Comparison of ENCODE assay signal across 8 cellular contexts in genomic region chr4:48341776-48342558, GRCh38. TPM values are rescaled to one million over a fixed set of nuclear protein-coding genes. Genes with fewer than 3 reads are reported as not detected.
DNase-seq lines count a peak whose midpoint lies in the region; ATAC-seq and TF ChIP-seq lines count a peak whose summit lies in the region.

No MANE protein-coding gene starts in this region.

- TF ChIP-seq POLR2A in vagina (IDR thresholded peaks at IDR 0.05) = no peak

- CTCF ChIA-PET in RWPE1 (lab: Yijun Ruan, JAX) = no interaction called here

- no peaks in the 10 kb centered on the region for H3K36me3 ChIP-seq in heart right ventricle
- H3K36me3 ChIP-seq in vagina = no peaks in the 10 kb centered on the region

- no peaks in the 10 kb centered on the region for H3K27me3 Mint-ChIP-seq in activated naive CD8-positive, alpha-beta T cell treated with anti-CD3 and anti-CD28 coated beads, Interleukin-2, amount 10 ng/mL, durations not matched to agents 7 days and 5 days

- no peak for TF ChIP-seq CTCF in RWPE1 (conservative IDR thresholded peaks at IDR 0.05; ENCODE audit: low read depth)
- no peak for TF ChIP-seq CTCF in heart right ventricle (IDR thresholded peaks at IDR 0.05)
- no peak for TF ChIP-seq CTCF in vagina (IDR thresholded peaks at IDR 0.05)

- intact Hi-C loops in heart right ventricle (cut with DNase I) = loop anchor here in 1 of 10 donors (5.0 kb wide), 1 partner anchor 490 kb away; the partner anchor contains the start of gene OCIAD1
- intact Hi-C loops in posterior cingulate gyrus (cut with DNase I) = loop anchor here (10.0 kb wide), 3 partner anchors 293 to 623 kb away; no protein-coding TSS in a partner anchor
- intact Hi-C loops in vagina (cut with DNase I) = no loop called here

- DNase-seq in AG20443 (ENCODE audit: low spot score) (peak; percentile 54), RWPE1 (ENCODE audit: low spot score) (peak; percentile 21), heart right ventricle (peak; percentile 48 to 63), posterior cingulate gyrus (peak; percentile 18 to 93 (median 48)), vagina (ENCODE audit: extremely low spot score in 2 of 2) (peak in 1 of 2 donors; percentile 91)
- no peak for DNase-seq in activated naive CD8-positive, alpha-beta T cell treated with anti-CD3 and anti-CD28 coated beads, Interleukin-2, amount 10 ng/mL, durations not matched to agents 7 days and 5 days

- no peaks in the 10 kb centered on the region for H3K9me3 ChIP-seq in heart right ventricle
- no peaks in the 10 kb centered on the region for H3K9me3 ChIP-seq in vagina

- H3K27me3 ChIP-seq in heart right ventricle (no peaks in the 10 kb centered on the region), vagina (no peaks in the 10 kb centered on the region)

- POLR2A ChIA-PET in RWPE1 (lab: Yijun Ruan, JAX; ENCODE audit: low non-redundant PET) = interaction anchor here (0.6 to 1.2 kb wide), 4 partner anchors 33 to 43 kb away, joined by 3 to 4 read pairs (median 3); no protein-coding TSS in a partner anchor
- POLR2A ChIA-PET in activated naive CD8-positive, alpha-beta T cell treated with anti-CD3 and anti-CD28 coated beads, Interleukin-2, amount 10 ng/mL, durations not matched to agents 7 days and 5 days (lab: Charles Lee) = interaction anchor here (0.6 to 1.9 kb wide), 9 partner anchors 14 to 438 kb away, joined by 3 to 7 read pairs (median 4); partner anchors contain the start of gene FRYL

- 0 to 1% methylated on average over 39 to 63 of the region's 63 CpGs for WGBS in heart right ventricle, 2 donors

- H3K27ac Mint-ChIP-seq in activated naive CD8-positive, alpha-beta T cell treated with anti-CD3 and anti-CD28 coated beads, Interleukin-2, amount 10 ng/mL, durations not matched to agents 7 days and 5 days = peak overlapping the region; percentile 97

- H3K4me1 ChIP-seq in heart right ventricle (peaks cover 0 to 66% (median 45%) of the 10 kb centered on the region in 9 donors), vagina (peaks cover 59% of the 10 kb centered on the region)

- ATAC-seq in GM18909 (IDR thresholded peaks at IDR 0.05; ENCODE audit: poor library complexity, unreplicated experiment) (peak; percentile 23), HG03159 (IDR thresholded peaks at IDR 0.05; ENCODE audit: unreplicated experiment) (peak; percentile 17), heart right ventricle (peak; percentile 23 to 65 (median 43))
- peak; percentile 12 for ATAC-seq in activated naive CD8-positive, alpha-beta T cell treated with anti-CD3 and anti-CD28 coated beads, Interleukin-2, amount 10 ng/mL, durations not matched to agents 7 days and 5 days (ENCODE audit: low read depth)

- H3K4me3 ChIP-seq in heart right ventricle (peak overlapping the region; percentile 83 to 96 (median 93)), vagina (peak overlapping the region; percentile 93 to 97)

- H3K36me3 Mint-ChIP-seq in activated naive CD8-positive, alpha-beta T cell treated with anti-CD3 and anti-CD28 coated beads, Interleukin-2, amount 10 ng/mL, durations not matched to agents 7 days and 5 days = peaks cover 13% of the 10 kb centered on the region

- H3K9me3 Mint-ChIP-seq in activated naive CD8-positive, alpha-beta T cell treated with anti-CD3 and anti-CD28 coated beads, Interleukin-2, amount 10 ng/mL, durations not matched to agents 7 days and 5 days = no peaks in the 10 kb centered on the region

- H3K4me1 Mint-ChIP-seq in activated naive CD8-positive, alpha-beta T cell treated with anti-CD3 and anti-CD28 coated beads, Interleukin-2, amount 10 ng/mL, durations not matched to agents 7 days and 5 days = peaks cover 44% of the 10 kb centered on the region

- H3K27ac ChIP-seq in RWPE1 (peak overlapping the region; percentile 90), heart right ventricle (peak overlapping the region; percentile 95 to 99 (median 99)), vagina (peak overlapping the region; percentile 99)

- H3K4me3 Mint-ChIP-seq in activated naive CD8-positive, alpha-beta T cell treated with anti-CD3 and anti-CD28 coated beads, Interleukin-2, amount 10 ng/mL, durations not matched to agents 7 days and 5 days = peak overlapping the region; percentile 99

RNA-seq across cellular contexts. Expression of gene SLAIN2, which starts 0.6 kb away (rescaled TPM):
- 10 to 100 TPM; 63.7 to 66.1 TPM for total RNA-seq in activated naive CD8-positive, alpha-beta T cell treated with anti-CD3 and anti-CD28 coated beads, Interleukin-2, amount 10 ng/mL, durations not matched to agents 7 days and 5 days
- 100 to 1,000 TPM; 100 to 185 (median 135) TPM for total RNA-seq in heart right ventricle
- polyA plus RNA-seq in heart right ventricle = 10 to 100 TPM; 16.4 to 45.8 TPM
- 39.5 TPM for total RNA-seq in vagina
